ENCODE assay signal across 3 cellular contexts in the genomic region with DNA sequence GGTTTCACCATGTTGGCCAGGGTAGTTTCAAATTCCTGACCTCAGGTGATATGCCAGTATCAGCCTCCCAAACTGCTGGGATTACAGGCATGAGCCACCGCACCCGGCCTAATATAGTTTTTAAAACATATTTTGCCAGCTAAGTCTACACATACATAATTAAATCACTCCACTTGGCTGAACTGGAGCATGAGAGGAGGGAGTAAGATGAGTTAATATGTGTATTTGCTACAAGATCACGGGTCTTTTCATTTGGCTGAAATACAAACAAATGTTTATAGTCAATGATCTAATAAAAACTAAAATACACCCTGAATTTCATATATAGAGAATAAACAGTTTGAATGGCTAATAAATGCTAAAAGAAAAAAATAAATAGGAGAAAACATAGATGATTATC.
"Had no signal": no experiment of that assay in that cellular context is flagged by ENCODE, and none has a peak within 500 bp of the region (broad histone marks: within the 10 kb centered on the region; RNA-seq: fewer than 3 reads in every experiment).

No MANE protein-coding gene starts in this region.

- ATAC-seq: GM12878 had no signal

- DNase-seq: GDM1, GF-D8 had no signal

- H3K4me3 ChIP-seq: GM12878 had no signal
